1 cellular context compared by ENCODE assay signal in the genomic region with DNA sequence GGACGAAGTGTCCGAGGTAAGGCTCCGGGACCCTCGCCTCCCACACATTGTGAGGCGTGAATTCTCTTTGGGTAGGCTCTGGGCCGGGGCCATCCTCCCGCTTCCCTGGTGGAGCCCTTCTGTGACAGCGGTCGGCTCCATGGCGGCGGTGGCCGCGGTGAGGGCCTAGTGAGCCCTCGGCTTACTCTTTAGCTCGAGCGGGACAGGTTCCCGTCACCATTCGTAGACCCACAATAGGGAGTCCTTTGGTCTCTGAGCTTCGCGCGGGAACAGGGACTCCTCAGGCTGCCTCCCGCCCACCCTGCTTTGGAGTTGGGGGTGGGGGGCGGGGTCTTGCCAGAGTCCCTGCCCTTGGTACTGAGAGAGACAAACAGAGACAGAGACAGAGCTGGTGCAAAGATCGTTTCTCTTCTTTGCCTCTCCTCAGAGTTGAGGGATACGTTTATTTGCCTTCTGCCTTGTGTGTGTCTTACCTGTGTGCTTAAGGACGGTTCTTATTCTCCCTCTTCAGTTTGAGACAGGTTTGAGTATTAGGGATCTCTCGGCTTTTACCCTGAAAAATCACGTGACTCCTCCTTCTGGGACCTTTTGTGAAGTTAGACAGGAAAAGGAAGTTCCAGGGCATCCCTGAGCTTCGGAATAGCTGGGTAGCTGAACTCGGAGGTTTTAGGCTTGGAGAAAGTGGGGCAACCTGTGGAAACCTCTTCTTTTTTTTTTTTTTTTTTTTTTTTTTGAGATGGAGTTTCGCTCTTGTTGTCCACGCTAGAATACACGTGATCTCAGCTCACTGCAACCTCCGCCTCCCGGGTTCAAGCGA.
TF ChIP-seq lines count a peak whose summit lies in the region.

No MANE protein-coding gene starts in this region.

TF ChIP-seq in HCT116, 20 proteins besides CTCF, POLR2A, EP300 and RAD21:
- TF ChIP-seq ZFX (IDR thresholded peaks at IDR 0.05) (peak; percentile 60), SRF (IDR thresholded peaks at IDR 0.05; ENCODE audit: low read depth) (no peak)
